Comparison of ENCODE assay signal across 8 cellular contexts in the genomic region with DNA sequence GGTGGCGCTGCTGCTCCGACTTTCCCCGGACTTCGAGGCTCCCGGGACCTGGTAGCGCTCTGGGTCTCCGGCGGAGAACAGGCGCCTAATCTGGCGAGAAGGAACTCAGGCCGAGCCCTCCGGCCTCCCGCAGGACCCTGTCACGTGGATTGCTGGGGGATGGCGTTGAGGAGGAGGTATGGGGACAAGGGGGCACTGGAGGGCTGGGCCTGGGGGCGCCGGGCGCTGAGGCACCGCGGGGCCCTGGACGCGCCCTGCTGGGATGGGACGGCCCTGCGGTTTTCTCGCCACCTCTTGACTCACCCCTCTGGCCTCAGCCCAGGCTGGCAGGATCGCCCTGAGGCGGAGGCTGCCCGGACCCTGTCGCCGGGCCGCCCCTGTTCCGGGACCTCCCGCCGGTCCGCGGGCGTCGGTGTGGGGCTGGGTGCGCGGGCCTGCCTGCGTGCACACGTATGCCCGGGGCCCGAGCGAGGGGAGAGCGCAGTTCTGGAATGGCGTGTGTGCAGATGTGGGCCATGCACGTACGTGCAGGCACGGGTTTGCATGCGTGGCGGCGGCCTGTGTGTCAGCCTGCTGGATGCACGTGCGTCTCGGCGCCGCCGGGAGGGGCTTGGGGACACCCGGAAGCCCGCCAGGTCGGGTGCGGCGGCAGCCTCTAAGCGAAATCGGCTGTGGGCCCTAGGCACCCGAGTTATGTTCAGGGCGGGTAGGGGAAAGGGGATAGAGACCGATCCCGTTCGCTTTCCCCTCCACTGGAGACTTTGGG.
A peak's percentile ranks its signal among the peaks of the same experiment; 100 is the strongest.
DNase-seq lines count a peak whose midpoint lies in the region; ATAC-seq lines count a peak whose summit lies in the region.

No MANE protein-coding gene starts in this region.

- peak overlapping the region; percentile 98 for H3K9ac ChIP-seq in mucosa of stomach (ENCODE audit: low read length)

- H3K36me3 ChIP-seq in mucosa of stomach (ENCODE audit: control insufficient read depth, insufficient read depth, low read length) = no peaks in the 10 kb centered on the region

- ATAC-seq in HG02852 (IDR thresholded peaks at IDR 0.05; ENCODE audit: unreplicated experiment) = peak; percentile 36

- peak overlapping the region; percentile 91 for H3K4me3 ChIP-seq in mucosa of stomach (ENCODE audit: low read length)

- no peaks in the 10 kb centered on the region for H3K27me3 ChIP-seq in mucosa of stomach (ENCODE audit: control insufficient read depth, insufficient read depth, low read length)

- DNase-seq in NCI-H748 (lab: John Stamatoyannopoulos, UW; ENCODE audit: unreplicated experiment) (peak; percentile 52), NCI-H748 treated with DMSO at 0.1 percent for 48 hours (lab: John Stamatoyannopoulos, UW) (no peak), NK-92 (lab: John Stamatoyannopoulos, UW; ENCODE audit: unreplicated experiment) (peak; percentile 52), epidermal melanocyte (ENCODE audit: insufficient read length, low spot score) (peak; percentile 76)
- DNase-seq in activated CD8-positive, alpha-beta memory T cell treated with anti-CD3 and anti-CD28 coated beads, Interleukin-2, amount 50 U/mL, for 4 hours = peak; percentile 84
- peak; percentile 72 to 84 for DNase-seq in stimulated activated CD8-positive, alpha-beta memory T cell treated with anti-CD3 and anti-CD28 coated beads, Interleukin-7, amount 100 ng/mL, for 4 hours (ENCODE audit: low read depth in 2 of 2)

- H3K9me3 ChIP-seq in mucosa of stomach (ENCODE audit: control insufficient read depth, low read length) = no peaks in the 10 kb centered on the region

- H3K4me1 ChIP-seq in mucosa of stomach (ENCODE audit: control insufficient read depth, insufficient read depth, low read length) = peaks cover 62% of the 10 kb centered on the region
